Comparison of ENCODE assay signal across 23 cellular contexts in genomic region chr13:71021810-71022422, GRCh38.
A peak's percentile ranks its signal among the peaks of the same experiment; 100 is the strongest.
DNase-seq lines count a peak whose midpoint lies in the region; ATAC-seq, FAIRE-seq and TF ChIP-seq lines count a peak whose summit lies in the region.
"Had no signal": no experiment of that assay in that cellular context is flagged by ENCODE, and none has a peak within 500 bp of the region (broad histone marks: within the 10 kb centered on the region; RNA-seq: fewer than 3 reads in every experiment).

No MANE protein-coding gene starts in this region.

- no peak overlapping the region for H3K56ac ChIP-seq in H1 (replicated peaks; ENCODE audit: insufficient read length, low read depth, low read length)

- H3K27me3 ChIP-seq in H1 (replicated peaks in 1 of 4; ENCODE audit: control insufficient read depth in 3 of 4, extremely low read depth in 1 of 4, insufficient read depth in 3 of 4, low read length in 3 of 4): 0 out of 7 replicates have a peak, but pooled peaks cover 0 to 2% (median 0%) of the 10 kb centered on the region in 4 experiments
- no peaks in the 10 kb centered on the region for H3K27me3 ChIP-seq in hepatocyte
- H3K27me3 ChIP-seq: BE2C had no signal

- TF ChIP-seq CTCF in HEK293 (tag by site-specific recombination; IDR thresholded peaks at IDR 0.05) (no peak), H1 (IDR thresholded peaks at IDR 0.05; ENCODE audit: control extremely low read depth in 1 of 3, insufficient read depth in 1 of 3, low read depth in 1 of 3, low read length in 3 of 3) (no peak), hepatocyte (IDR thresholded peaks at IDR 0.05; ENCODE audit: poor library complexity) (no peak)

- FAIRE-seq in H1 (lab: Jason Lieb, UNC): no peak

- H3K4ac ChIP-seq in H1 (replicated peaks; ENCODE audit: insufficient read length, low read depth, low read length): no peak overlapping the region

- H3K36me3 ChIP-seq in HEK293 (ENCODE audit: control insufficient read depth in 2 of 2, insufficient read depth in 1 of 2, low read length in 2 of 2): no peaks in the 10 kb centered on the region
- no peaks in the 10 kb centered on the region for H3K36me3 ChIP-seq in H1 (ENCODE audit: control insufficient read depth in 2 of 4, insufficient read depth in 4 of 4, low read length in 3 of 4)
- no peaks in the 10 kb centered on the region for H3K36me3 ChIP-seq in hepatocyte (replicated peaks; ENCODE audit: insufficient read depth, low read depth)
- H3K36me3 ChIP-seq: BE2C had no signal

- DNase-seq in ELR (ENCODE audit: low read depth): peak; percentile 42
- DNase-seq in NCI-H187 treated with DMSO at 0.1 percent for 48 hours (lab: John Stamatoyannopoulos, UW): peak; percentile 20
- no peak for DNase-seq in H1 (ENCODE audit: low read depth in 1 of 2, low spot score in 2 of 2)
- DNase-seq in hepatocyte (ENCODE audit: low spot score): no peak
- DNase-seq in activated T-cell treated with anti-CD3 and anti-CD28 coated beads, Interleukin-2, amount 50 U/mL, for 1 hour: no peak
- DNase-seq in activated gamma-delta T cell treated with Interleukin-2 at 50 U/mL for 16 hours: no peak
- DNase-seq: activated CD4-positive, alpha-beta T cell treated with anti-CD3 and anti-CD28 coated beads, Interleukin-2, amount 10 ng/mL, durations not matched to agents 24 days and 14 days; activated naive CD8-positive, alpha-beta T cell treated with anti-CD3 and anti-CD28 coated beads, Interleukin-2, amount 50 U/mL, for 24 hours; activated T-cell treated with anti-CD3 and anti-CD28 coated beads, Interleukin-2, amount 50 U/mL, for 24 hours; BE2C; effector CD4-positive, alpha-beta T cell; HCEC 1CT; KG1; kidney; midbrain; NCI-H774; right cardiac atrium; Right ventricle myocardium superior; stimulated activated CD4-positive, alpha-beta T cell treated with anti-CD3 and anti-CD28 coated beads, Interleukin-2, amount 100 ng/mL, for 48 hours; stimulated activated CD8-positive, alpha-beta memory T cell treated with anti-CD3 and anti-CD28 coated beads, Interleukin-4, amount 100 ng/mL, for 48 hours had no signal

- no peak overlapping the region for H4K8ac ChIP-seq in H1 (ENCODE audit: extremely low read depth, insufficient read depth, low read length)

- H3K9me3 ChIP-seq in HEK293 (ENCODE audit: control insufficient read depth, insufficient read depth, low read depth, low read length): no peaks in the 10 kb centered on the region
- 0 out of 4 replicates have a peak, but pooled peaks cover 0 to 4% of the 10 kb centered on the region in 2 experiments for H3K9me3 ChIP-seq in H1 (ENCODE audit: insufficient read depth in 2 of 2, low read depth in 1 of 2, low read length in 1 of 2)
- no peaks in the 10 kb centered on the region for H3K9me3 ChIP-seq in hepatocyte (ENCODE audit: low read depth)
- H3K9me3 ChIP-seq: BE2C had no signal

- H3K27ac ChIP-seq in HEK293 (ENCODE audit: extremely low read depth, low read depth, low read length) (no peak overlapping the region), H1 (ENCODE audit: low read depth, low read length) (no peak overlapping the region), hepatocyte (no peak overlapping the region)
- H3K27ac ChIP-seq: HL-60 had no signal

- no peak for TF ChIP-seq EP300 in H1 (IDR thresholded peaks at IDR 0.05; ENCODE audit: borderline replicate concordance in 1 of 2, low read depth in 2 of 2, low read length in 2 of 2)

- H3K9ac ChIP-seq in H1 (replicated peaks in 1 of 4; ENCODE audit: extremely low read depth in 1 of 4, low read depth in 3 of 4, low read length in 3 of 4): no peak overlapping the region

- H3K4me1 ChIP-seq in HEK293 (ENCODE audit: control insufficient read depth, insufficient read depth, low read length): no peaks in the 10 kb centered on the region
- H3K4me1 ChIP-seq in H1 (replicated peaks in 1 of 4; ENCODE audit: control insufficient read depth in 3 of 4, insufficient read depth in 4 of 4, low read length in 3 of 4): no peaks in the 10 kb centered on the region
- no peaks in the 10 kb centered on the region for H3K4me1 ChIP-seq in hepatocyte (ENCODE audit: insufficient read depth)
- H3K4me1 ChIP-seq: BE2C had no signal

- WGBS in H1 (ENCODE audit: extremely low coverage in 1 of 2, insufficient coverage in 1 of 2, insufficient read length in 1 of 2, insufficient replicate concordance in 2 of 2, low coverage in 1 of 2, low lambda C conversion rate in 2 of 2, missing lambda C conversion rate in 1 of 2), 2 experiments: 94% methylated on average over 10 of the region's 10 CpGs; no CpG with 5 or more reads in 1 of the 2 experiments
- 66% methylated on average over 10 of the region's 10 CpGs for WGBS in hepatocyte (ENCODE audit: low lambda C conversion rate, missing lambda C conversion rate)

- no peak overlapping the region for H4K91ac ChIP-seq in H1 (replicated peaks; ENCODE audit: insufficient read length, low read length)

- H3K79me1 ChIP-seq in H1 (ENCODE audit: low read depth, low read length): no peaks in the 10 kb centered on the region

- no peak for TF ChIP-seq RAD21 in H1 (IDR thresholded peaks at IDR 0.05 in 1 of 2, conservative IDR thresholded peaks at IDR 0.05 in 1 of 2; ENCODE audit: low read depth in 2 of 2, low read length in 2 of 2)

- H3K23ac ChIP-seq in H1 (ENCODE audit: insufficient read length): no peak overlapping the region

- no peak overlapping the region for H2AK5ac ChIP-seq in H1 (ENCODE audit: low read depth, low read length)

- H2BK5ac ChIP-seq in H1 (ENCODE audit: low read depth, low read length): no peak overlapping the region

- no peak overlapping the region for H2BK15ac ChIP-seq in H1 (ENCODE audit: low read length)

- H3K14ac ChIP-seq in H1 (ENCODE audit: insufficient read length): no peak overlapping the region

- ATAC-seq in GM21717 (IDR thresholded peaks at IDR 0.05; ENCODE audit: unreplicated experiment): no peak
- ATAC-seq: activated naive CD8-positive, alpha-beta T cell treated with anti-CD3 and anti-CD28 coated beads, Interleukin-2, amount 50 U/mL, for 24 hours; right cardiac atrium had no signal

- H3K23me2 ChIP-seq in H1 (ENCODE audit: low read depth, low read length): no peaks in the 10 kb centered on the region

- no peaks in the 10 kb centered on the region for H3K9me2 ChIP-seq in hepatocyte (replicated peaks; ENCODE audit: insufficient read depth)

- H3K4me3 ChIP-seq in HEK293 (ENCODE audit: low read depth, low read length) (no peak overlapping the region), H1 (ENCODE audit: extremely low read depth in 1 of 4, insufficient read depth in 2 of 4, low read depth in 3 of 4, low read length in 4 of 4) (no peak overlapping the region), hepatocyte (no peak overlapping the region)

- H3K4me2 ChIP-seq in H1 (ENCODE audit: insufficient read depth in 1 of 2, low read depth in 2 of 2, low read length in 2 of 2) (no peak overlapping the region), hepatocyte (no peak overlapping the region)

- H4K5ac ChIP-seq in H1 (ENCODE audit: insufficient read length, low read depth, low read length): no peak overlapping the region

- H2BK120ac ChIP-seq in H1 (replicated peaks; ENCODE audit: low read depth, low read length): no peak overlapping the region

- H3K79me2 ChIP-seq in H1 (ENCODE audit: control insufficient read depth in 1 of 2, insufficient read depth in 2 of 2, low read length in 2 of 2): no peaks in the 10 kb centered on the region
- H3K79me2 ChIP-seq in hepatocyte: no peaks in the 10 kb centered on the region

- POLR2A ChIA-PET in HEK293 (lab: Yijun Ruan, JAX) (no interaction called here), H1 (lab: Charles Lee; ENCODE audit: partially characterized antibody) (no interaction called here)

- H4K20me1 ChIP-seq in H1 (replicated peaks in 1 of 2; ENCODE audit: control insufficient read depth in 1 of 2, insufficient read depth in 2 of 2, low read length in 2 of 2) (no peaks in the 10 kb centered on the region), hepatocyte (ENCODE audit: insufficient read depth, poor library complexity, severe bottlenecking) (no peaks in the 10 kb centered on the region)

- H2AFZ ChIP-seq in H1 (ENCODE audit: low read length): 0 out of 2 replicates have a peak overlapping the region, but pooled peaks have one; percentile 2
- H2AFZ ChIP-seq in hepatocyte: no peak overlapping the region

- no peak overlapping the region for H3K18ac ChIP-seq in H1 (ENCODE audit: extremely low read depth, low read length)

- no peak for TF ChIP-seq POLR2A in H1 (IDR thresholded peaks at IDR 0.05; ENCODE audit: control extremely low read depth in 1 of 2, low read depth in 2 of 2, low read length in 2 of 2)

- CTCF ChIA-PET in HEK293 (lab: Yijun Ruan, JAX) (interaction anchor here (0.6 kb wide), 2 partner anchors 453 to 979 kb away, joined by 3 to 4 read pairs; no protein-coding TSS in a partner anchor), H1 (lab: Charles Lee; ENCODE audit: partially characterized antibody) (interaction anchor here (1.6 kb wide), 1 partner anchor 57 kb away, joined by 4 read pairs; no protein-coding TSS in a partner anchor)

- H2BK12ac ChIP-seq in H1 (ENCODE audit: low read depth, low read length): no peak overlapping the region

- no peak overlapping the region for H2BK20ac ChIP-seq in H1 (ENCODE audit: low read length)

TF ChIP-seq in HEK293, 187 proteins besides CTCF, POLR2A, EP300 and RAD21:
- TF ChIP-seq ZBTB17 (tag by site-specific recombination; IDR thresholded peaks at IDR 0.05): no peak
- TF ChIP-seq ZNF248 (tag by site-specific recombination; IDR thresholded peaks at IDR 0.05): no peak
- TF ChIP-seq SETDB1 (IDR thresholded peaks at IDR 0.05; ENCODE audit: insufficient read length, low read length): peak; percentile 15

TF ChIP-seq in H1, 55 proteins besides CTCF, POLR2A, EP300 and RAD21 (continues in another document):
- no peak for TF ChIP-seq CEBPB (IDR thresholded peaks at IDR 0.05; ENCODE audit: low read depth, low read length)
- no peak for TF ChIP-seq SP2 (IDR thresholded peaks at IDR 0.05; ENCODE audit: low read length)
- TF ChIP-seq HDAC6 (IDR thresholded peaks at IDR 0.05; ENCODE audit: low read depth, low read length): no peak
- no peak for TF ChIP-seq ASH2L (IDR thresholded peaks at IDR 0.05; ENCODE audit: low read length)
- no peak for TF ChIP-seq NANOG (IDR thresholded peaks at IDR 0.05; ENCODE audit: insufficient read depth, low read depth, low read length, poor library complexity, severe bottlenecking)
- TF ChIP-seq SP4 (IDR thresholded peaks at IDR 0.05; ENCODE audit: low read length): no peak
- no peak for TF ChIP-seq EZH2 (IDR thresholded peaks at IDR 0.05; ENCODE audit: low read depth, low read length, severe bottlenecking)
- TF ChIP-seq EGR1 (IDR thresholded peaks at IDR 0.05; ENCODE audit: borderline replicate concordance, low read depth, low read length): no peak
- TF ChIP-seq SUZ12 (IDR thresholded peaks at IDR 0.05; ENCODE audit: low read length): no peak
- no peak for TF ChIP-seq YY1 (IDR thresholded peaks at IDR 0.05; ENCODE audit: low read depth, low read length)
- no peak for TF ChIP-seq SAP30 (IDR thresholded peaks at IDR 0.05; ENCODE audit: insufficient read depth, insufficient replicate concordance, low read length)
- TF ChIP-seq CBX8 (IDR thresholded peaks at IDR 0.05; ENCODE audit: borderline replicate concordance, low read depth, low read length): no peak
- TF ChIP-seq SRF (IDR thresholded peaks at IDR 0.05; ENCODE audit: low read depth, low read length): no peak
- TF ChIP-seq POU5F1 (IDR thresholded peaks at IDR 0.05; ENCODE audit: low read depth, low read length): no peak

Comparison
In these comparisons a context has a peak if more than half of its experiments do, and no peak if none do; other contexts are left out.
1. DNase-seq: peak in ELR (single experiment) and NCI-H187 treated with DMSO at 0.1 percent for 48 hours (single experiment); none in H1 (0 of 2), hepatocyte (single experiment), activated T-cell treated with anti-CD3 and anti-CD28 coated beads, Interleukin-2, amount 50 U/mL, for 1 hour (single experiment) and activated gamma-delta T cell treated with Interleukin-2 at 50 U/mL for 16 hours (single experiment).